Comparison of ENCODE assay signal across 22 cellular contexts in genomic region chr11:76155455-76156232, GRCh38. TPM values are rescaled to one million over a fixed set of nuclear protein-coding genes. Genes with fewer than 3 reads are reported as not detected.
"Had no signal": no experiment of that assay in that cellular context is flagged by ENCODE, and none has a peak within 500 bp of the region (broad histone marks: within the 10 kb centered on the region; RNA-seq: fewer than 3 reads in every experiment).

No MANE protein-coding gene starts in this region.

- H3K36me3 ChIP-seq: prostate gland, right atrium auricular region, stomach, upper lobe of left lung had no signal

- DNase-seq: activated CD4-positive, alpha-beta T cell treated with anti-CD3 and anti-CD28 coated beads for 36 hours; activated CD4-positive, alpha-beta T cell treated with anti-CD3 and anti-CD28 coated beads, Interleukin-2, amount 50 U/mL, for 48 hours; activated gamma-delta T cell; amniotic stem cell; glutamatergic neuron; hypothalamus; kidney; stimulated activated CD4-positive, alpha-beta T cell treated with anti-CD3 and anti-CD28 coated beads, Interleukin-15, amount 100 ng/mL, for 24 hours; stimulated activated CD4-positive, alpha-beta T cell treated with anti-CD3 and anti-CD28 coated beads, Interleukin-4, amount 100 ng/mL, for 1 hour; stomach; T-cell; upper lobe of left lung had no signal

- H3K27ac ChIP-seq: prostate gland, right atrium auricular region, skin epidermis, stomach, upper lobe of left lung had no signal

- H3K9me3 ChIP-seq: prostate gland, right atrium auricular region, stomach, upper lobe of left lung had no signal

- H3K9me3 Mint-ChIP-seq: neural crest cell, T-cell, WTC11 had no signal

- H3K36me3 Mint-ChIP-seq: activated naive CD8-positive, alpha-beta T cell; T-cell; WTC11 had no signal

- ATAC-seq: activated CD4-positive, alpha-beta T cell treated with anti-CD3 and anti-CD28 coated beads for 36 hours; left lobe of liver; T-cell; WTC11 had no signal

- H3K4me3 ChIP-seq: lung, prostate gland, right atrium auricular region, skin epidermis, stomach, upper lobe of left lung had no signal

- H3K27ac Mint-ChIP-seq: activated CD4-positive, alpha-beta T cell treated with anti-CD3 and anti-CD28 coated beads for 36 hours; activated naive CD8-positive, alpha-beta T cell; T-cell; WTC11 had no signal

- H3K4me3 Mint-ChIP-seq: activated CD4-positive, alpha-beta T cell treated with anti-CD3 and anti-CD28 coated beads for 36 hours; activated naive CD8-positive, alpha-beta T cell; neural crest cell; T-cell; WTC11 had no signal

RNA-seq across cellular contexts. Expression of gene WNT11, which starts 50.7 kb away (rescaled TPM):
- total RNA-seq: activated CD4-positive, alpha-beta T cell treated with anti-CD3 and anti-CD28 coated beads for 36 hours; dermis microvascular lymphatic vessel endothelial cell; fibroblast of villous mesenchyme had no signal
